Comparison of ENCODE assay signal across 28 cellular contexts in genomic region chr17:9035249-9035648, GRCh38. TPM values are rescaled to one million over a fixed set of nuclear protein-coding genes. Genes with fewer than 3 reads are reported as not detected.
"Had no signal": no experiment of that assay in that cellular context is flagged by ENCODE, and none has a peak within 500 bp of the region (broad histone marks: within the 10 kb centered on the region; RNA-seq: fewer than 3 reads in every experiment).

No MANE protein-coding gene starts in this region.

- H3K27me3 ChIP-seq: body of pancreas had no signal

- H3K4me1 ChIP-seq: body of pancreas had no signal

- H3K4me1 Mint-ChIP-seq: activated CD4-positive, alpha-beta T cell treated with anti-CD3 and anti-CD28 coated beads for 36 hours; activated CD4-positive, alpha-beta T cell treated with anti-CD3 and anti-CD28 coated beads, Interleukin-2, amount 10 ng/mL, durations not matched to agents 24 days and 14 days; activated CD8-positive, alpha-beta memory T cell treated with anti-CD3 and anti-CD28 coated beads, Interleukin-2, amount 10 ng/mL, durations not matched to agents 7 days and 5 days; activated naive CD4-positive, alpha-beta T cell treated with anti-CD3 and anti-CD28 coated beads, Interleukin-2, amount 10 ng/mL, durations not matched to agents 7 days and 5 days; activated naive CD8-positive, alpha-beta T cell treated with anti-CD3 and anti-CD28 coated beads, Interleukin-2, amount 10 ng/mL, durations not matched to agents 7 days and 5 days had no signal

- DNase-seq: activated CD4-positive, alpha-beta memory T cell treated with anti-CD3 and anti-CD28 coated beads for 36 hours; activated CD4-positive, alpha-beta T cell treated with anti-CD3 and anti-CD28 coated beads for 36 hours; activated CD4-positive, alpha-beta T cell treated with anti-CD3 and anti-CD28 coated beads, Interleukin-2, amount 10 ng/mL, durations not matched to agents 24 days and 14 days; activated CD4-positive, CD25-positive, alpha-beta regulatory T cell; activated CD4-positive, CD25-positive, alpha-beta regulatory T cell treated with anti-CD3 and anti-CD28 coated beads, Interleukin-2, amount 50 U/mL, for 72 hours; activated CD8-positive, alpha-beta memory T cell treated with anti-CD3 and anti-CD28 coated beads, Interleukin-2, amount 10 ng/mL, durations not matched to agents 7 days and 5 days; activated CD8-positive, alpha-beta memory T cell treated with anti-CD3 and anti-CD28 coated beads, Interleukin-2, amount 50 U/mL, for 4 hours; activated CD8-positive, alpha-beta T cell treated with anti-CD3 and anti-CD28 coated beads, Interleukin-2, amount 10 ng/mL, durations not matched to agents 7 days and 5 days; activated gamma-delta T cell; activated naive CD4-positive, alpha-beta T cell; activated naive CD4-positive, alpha-beta T cell treated with anti-CD3 and anti-CD28 coated beads, Interleukin-2, amount 10 ng/mL, durations not matched to agents 7 days and 5 days; activated naive CD8-positive, alpha-beta T cell treated with anti-CD3 and anti-CD28 coated beads, Interleukin-2, amount 10 ng/mL, durations not matched to agents 7 days and 5 days; activated T-cell treated with anti-CD3 and anti-CD28 coated beads, Interleukin-2, amount 50 U/mL, for 1 hour; activated T-cell treated with anti-CD3 and anti-CD28 coated beads, Interleukin-2, amount 50 U/mL, for 48 hours; anterior cingulate cortex; body of pancreas; central memory CD4-positive, alpha-beta T cell; effector CD4-positive, alpha-beta T cell; effector memory CD8-positive, alpha-beta T cell; foreskin fibroblast; glutamatergic neuron; T-helper 2 cell had no signal

- H3K9me3 Mint-ChIP-seq: activated CD4-positive, alpha-beta T cell treated with anti-CD3 and anti-CD28 coated beads, Interleukin-2, amount 10 ng/mL, durations not matched to agents 24 days and 14 days; activated naive CD4-positive, alpha-beta T cell treated with anti-CD3 and anti-CD28 coated beads, Interleukin-2, amount 10 ng/mL, durations not matched to agents 7 days and 5 days; activated T-helper 1 cell treated with anti-CD3 and anti-CD28 coated beads, Interleukin-12 subunit alpha, Interleukin-12 subunit beta, Interleukin-2, Interleukin-4 antibody, amounts not matched to agents 30 ng/mL and 10 ng/mL and 1 ng/mL, durations not matched to agents 14 hours and 24 hours and 36 hours had no signal

- H3K27ac Mint-ChIP-seq: activated CD4-positive, alpha-beta memory T cell treated with anti-CD3 and anti-CD28 coated beads for 36 hours; activated CD4-positive, alpha-beta T cell treated with anti-CD3 and anti-CD28 coated beads for 36 hours; activated CD4-positive, alpha-beta T cell treated with anti-CD3 and anti-CD28 coated beads, Interleukin-2, amount 10 ng/mL, durations not matched to agents 24 days and 14 days; activated CD8-positive, alpha-beta memory T cell treated with anti-CD3 and anti-CD28 coated beads, Interleukin-2, amount 10 ng/mL, durations not matched to agents 7 days and 5 days; activated CD8-positive, alpha-beta T cell treated with anti-CD3 and anti-CD28 coated beads, Interleukin-2, amount 10 ng/mL, durations not matched to agents 7 days and 5 days; activated naive CD4-positive, alpha-beta T cell treated with anti-CD3 and anti-CD28 coated beads, Interleukin-2, amount 10 ng/mL, durations not matched to agents 7 days and 5 days; activated naive CD4-positive, alpha-beta T cell treated with anti-CD3 and anti-CD28 coated beads, Interleukin-2, amount 50 U/mL, for 72 hours; activated naive CD8-positive, alpha-beta T cell treated with anti-CD3 and anti-CD28 coated beads, Interleukin-2, amount 10 ng/mL, durations not matched to agents 7 days and 5 days; activated T-helper 1 cell treated with anti-CD3 and anti-CD28 coated beads, Interleukin-12 subunit alpha, Interleukin-12 subunit beta, Interleukin-2, Interleukin-4 antibody, amounts not matched to agents 30 ng/mL and 10 ng/mL and 1 ng/mL, durations not matched to agents 14 hours and 24 hours and 36 hours; dendritic cell treated with granulocyte-macrophage colony-stimulating factor and Interleukin-4, amounts not matched to agents 40 ng/mL and 50 ng/mL, for 4 days; effector memory CD8-positive, alpha-beta T cell had no signal

- ATAC-seq: activated CD4-positive, alpha-beta T cell treated with anti-CD3 and anti-CD28 coated beads for 36 hours; activated CD8-positive, alpha-beta memory T cell treated with anti-CD3 and anti-CD28 coated beads, Interleukin-2, amount 10 ng/mL, durations not matched to agents 7 days and 5 days; activated CD8-positive, alpha-beta T cell treated with anti-CD3 and anti-CD28 coated beads, Interleukin-2, amount 10 ng/mL, durations not matched to agents 7 days and 5 days; activated naive CD4-positive, alpha-beta T cell treated with anti-CD3 and anti-CD28 coated beads, Interleukin-2, amount 50 U/mL, for 72 hours; body of pancreas; effector memory CD8-positive, alpha-beta T cell had no signal

- H3K4me3 ChIP-seq: body of pancreas, coronary artery had no signal

- H3K27ac ChIP-seq: body of pancreas, coronary artery, epithelial cell of prostate had no signal

- H3K36me3 Mint-ChIP-seq: activated CD4-positive, alpha-beta memory T cell treated with anti-CD3 and anti-CD28 coated beads for 36 hours; activated CD8-positive, alpha-beta memory T cell treated with anti-CD3 and anti-CD28 coated beads, Interleukin-2, amount 10 ng/mL, durations not matched to agents 7 days and 5 days; activated naive CD4-positive, alpha-beta T cell treated with anti-CD3 and anti-CD28 coated beads, Interleukin-2, amount 10 ng/mL, durations not matched to agents 7 days and 5 days; activated naive CD4-positive, alpha-beta T cell treated with anti-CD3 and anti-CD28 coated beads, Interleukin-2, amount 50 U/mL, for 72 hours; activated naive CD8-positive, alpha-beta T cell treated with anti-CD3 and anti-CD28 coated beads, Interleukin-2, amount 10 ng/mL, durations not matched to agents 7 days and 5 days had no signal

- H3K4me3 Mint-ChIP-seq: activated CD4-positive, alpha-beta memory T cell treated with anti-CD3 and anti-CD28 coated beads for 36 hours; activated CD4-positive, alpha-beta T cell treated with anti-CD3 and anti-CD28 coated beads for 36 hours; activated CD4-positive, alpha-beta T cell treated with anti-CD3 and anti-CD28 coated beads, Interleukin-2, amount 10 ng/mL, durations not matched to agents 24 days and 14 days; activated CD8-positive, alpha-beta memory T cell treated with anti-CD3 and anti-CD28 coated beads, Interleukin-2, amount 10 ng/mL, durations not matched to agents 7 days and 5 days; activated CD8-positive, alpha-beta T cell treated with anti-CD3 and anti-CD28 coated beads, Interleukin-2, amount 10 ng/mL, durations not matched to agents 7 days and 5 days; activated naive CD4-positive, alpha-beta T cell treated with anti-CD3 and anti-CD28 coated beads, Interleukin-2, amount 10 ng/mL, durations not matched to agents 7 days and 5 days; activated naive CD8-positive, alpha-beta T cell treated with anti-CD3 and anti-CD28 coated beads, Interleukin-2, amount 10 ng/mL, durations not matched to agents 7 days and 5 days; activated T-helper 1 cell treated with anti-CD3 and anti-CD28 coated beads, Interleukin-12 subunit alpha, Interleukin-12 subunit beta, Interleukin-2, Interleukin-4 antibody, amounts not matched to agents 30 ng/mL and 10 ng/mL and 1 ng/mL, durations not matched to agents 14 hours and 24 hours and 36 hours; dendritic cell treated with granulocyte-macrophage colony-stimulating factor and Interleukin-4, amounts not matched to agents 40 ng/mL and 50 ng/mL, for 4 days; effector memory CD8-positive, alpha-beta T cell had no signal

RNA-seq across cellular contexts. Expression of gene NTN1, which starts 13.9 kb away (rescaled TPM):
- total RNA-seq: activated CD8-positive, alpha-beta T cell treated with anti-CD3 and anti-CD28 coated beads, Interleukin-2, amount 10 ng/mL, durations not matched to agents 7 days and 5 days; T-helper 1 cell treated with Interleukin-12 subunit alpha and Interleukin-12 subunit beta and Interleukin-4 antibody, amounts not matched to agents 30 ng/mL and 1 ng/mL, for 36 hours had no signal
